In genomic region chr19:17281391-17282304, GRCh38 we compare ENCODE assay signal across 8 cellular contexts. TPM values are rescaled to one million over a fixed set of nuclear protein-coding genes. Genes with fewer than 3 reads are reported as not detected.
DNase-seq lines count a peak whose midpoint lies in the region; ATAC-seq and TF ChIP-seq lines count a peak whose summit lies in the region.

TSS of gene ANKLE1 (plus strand) at chr19:17281901. CDS start at chr19:17281921, 20 bp downstream.

- WGBS in psoas muscle, 3 donors: 7 to 10% (median 7%) methylated on average over 51 to 75 of the region's 75 CpGs

- intact Hi-C loops in psoas muscle (cut with DNase I): loop anchor here (1.0 to 5.0 kb wide), 4 partner anchors 77 to 215 kb away; no protein-coding TSS in a partner anchor

- H3K9me3 ChIP-seq in MG63 (no peaks in the 10 kb centered on the region), psoas muscle (no peaks in the 10 kb centered on the region)

- H3K27ac ChIP-seq in psoas muscle: no peak within 1 kb of the TSS

- DNase-seq in NCI-H2196 (lab: John Stamatoyannopoulos, UW; ENCODE audit: unreplicated experiment) (peak; percentile 25), NCI-H2196 treated with DMSO at 0.1 percent for 48 hours (lab: John Stamatoyannopoulos, UW; ENCODE audit: unreplicated experiment) (no peak), MG63 (no peak), germinal center (ENCODE audit: low spot score) (peak; percentile 84), psoas muscle (peak in 1 of 2 donors; percentile 67)
- DNase-seq in activated CD8-positive, alpha-beta memory T cell treated with anti-CD3 and anti-CD28 coated beads for 48 hours (ENCODE audit: low read depth in 2 of 3, low spot score in 2 of 3): peak in 2 of 3 experiments; percentile 26 to 30

- no peaks in the 10 kb centered on the region for H3K27me3 ChIP-seq in MG63
- H3K27me3 ChIP-seq in psoas muscle (ENCODE audit: insufficient read depth in 3 of 3, low read length in 2 of 3): peaks cover 0 to 16% (median 7%) of the 10 kb centered on the region in 3 donors

- peaks cover 4% of the 10 kb centered on the region for H3K4me1 ChIP-seq in psoas muscle

- ATAC-seq in psoas muscle (peak; percentile 15 to 46 (median 33)), GM21526 (IDR thresholded peaks at IDR 0.05; ENCODE audit: low FRiP score, unreplicated experiment) (no peak), GM21717 (IDR thresholded peaks at IDR 0.05; ENCODE audit: unreplicated experiment) (no peak)

- H3K4me3 ChIP-seq in MG63 (peak within 1 kb of the TSS; percentile 31), psoas muscle (peak within 1 kb of the TSS; percentile 51)

- TF ChIP-seq CTCF in psoas muscle (IDR thresholded peaks at IDR 0.05): no peak

- H3K36me3 ChIP-seq in MG63 (peaks cover 18% of the 10 kb centered on the region), psoas muscle (ENCODE audit: insufficient read depth in 1 of 2, low read depth in 1 of 2) (peaks cover 0 to 28% of the 10 kb centered on the region in 2 donors)

RNA-seq across cellular contexts. Expression of gene ANKLE1, which starts in this region (rescaled TPM):
- total RNA-seq in MG63 (2014; rRNA removed; shearing (Covaris generic); ENCODE audit: low replicate concordance): 0.10 and 0.46 TPM in 2 replicates
- total RNA-seq in psoas muscle: under 1 TPM in 2 of 4 donors, not detected in 2; 0.13 to 0.26 TPM
- polyA plus RNA-seq in psoas muscle: under 1 TPM; 0.07 to 0.20 (median 0.10) TPM

Comparison
In these comparisons a context has a peak if more than half of its experiments do, and no peak if none do; other contexts are left out.
1. DNase-seq: peak in NCI-H2196 (single experiment), activated CD8-positive, alpha-beta memory T cell treated with anti-CD3 and anti-CD28 coated beads for 48 hours (2 of 3) and germinal center (single experiment); none in NCI-H2196 treated with DMSO at 0.1 percent for 48 hours (single experiment) and MG63 (single experiment).
2. Peak in ATAC-seq and H3K4me3 ChIP-seq in psoas muscle; RNA of the gene not detected or under 1 TPM.